Comparison of ENCODE assay signal across 1 cellular context in the genomic region with DNA sequence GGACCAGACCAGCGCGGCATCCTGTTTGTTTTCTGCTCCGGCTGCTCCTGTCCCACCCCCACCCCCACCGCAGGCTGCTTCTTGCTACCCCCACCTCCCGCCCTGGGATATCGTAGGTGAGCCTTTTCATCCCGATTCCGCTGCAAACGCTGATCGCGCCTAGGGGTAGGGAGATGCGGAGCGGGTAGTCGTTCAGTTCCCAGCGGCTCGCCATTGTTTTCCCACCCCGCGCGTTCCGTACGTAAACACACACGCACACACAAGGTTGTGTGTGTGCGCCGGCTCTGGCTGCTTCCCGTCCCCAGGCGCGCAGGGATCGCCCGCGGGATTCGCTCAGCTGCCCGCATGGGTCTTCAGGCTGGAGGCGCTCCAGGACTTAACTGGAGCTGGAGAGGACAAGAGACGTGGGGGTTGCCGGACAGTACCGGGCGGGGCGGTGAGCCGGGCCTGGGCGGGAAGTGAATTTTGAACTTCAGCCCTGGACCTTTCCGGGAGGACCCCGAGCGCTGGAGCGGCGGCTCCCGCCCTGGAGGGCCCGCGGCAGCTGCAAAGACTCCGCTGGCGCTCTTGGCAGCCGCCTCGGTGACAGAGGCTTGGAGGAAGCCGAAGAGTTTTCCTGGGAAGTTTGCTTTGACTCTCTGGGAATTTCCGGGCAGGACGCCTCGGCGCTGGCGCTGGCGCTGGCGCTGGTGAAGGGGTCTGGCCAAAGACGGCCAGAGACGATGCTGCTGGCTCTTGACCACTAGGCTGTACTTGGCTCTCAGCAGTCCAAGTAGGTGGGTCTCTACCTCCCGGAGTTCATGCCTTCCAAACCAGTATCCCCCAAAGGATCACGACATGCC.
TF ChIP-seq lines count a peak whose summit lies in the region.

No MANE protein-coding gene starts in this region.

TF ChIP-seq in HepG2, 621 proteins besides CTCF, POLR2A, EP300 and RAD21 (continued from another document and continues in another):
- peak; percentile 69 for TF ChIP-seq ZFY (CRISPR knock-in tag; IDR thresholded peaks at IDR 0.05)
- TF ChIP-seq ZNF12 (CRISPR knock-in tag; IDR thresholded peaks at IDR 0.05) = 0 out of 2 replicates have a peak, but pooled peaks have one; percentile 30
- TF ChIP-seq ZNF687 (CRISPR knock-in tag; IDR thresholded peaks at IDR 0.05) = peak; percentile 83
- TF ChIP-seq, protein P1, sequence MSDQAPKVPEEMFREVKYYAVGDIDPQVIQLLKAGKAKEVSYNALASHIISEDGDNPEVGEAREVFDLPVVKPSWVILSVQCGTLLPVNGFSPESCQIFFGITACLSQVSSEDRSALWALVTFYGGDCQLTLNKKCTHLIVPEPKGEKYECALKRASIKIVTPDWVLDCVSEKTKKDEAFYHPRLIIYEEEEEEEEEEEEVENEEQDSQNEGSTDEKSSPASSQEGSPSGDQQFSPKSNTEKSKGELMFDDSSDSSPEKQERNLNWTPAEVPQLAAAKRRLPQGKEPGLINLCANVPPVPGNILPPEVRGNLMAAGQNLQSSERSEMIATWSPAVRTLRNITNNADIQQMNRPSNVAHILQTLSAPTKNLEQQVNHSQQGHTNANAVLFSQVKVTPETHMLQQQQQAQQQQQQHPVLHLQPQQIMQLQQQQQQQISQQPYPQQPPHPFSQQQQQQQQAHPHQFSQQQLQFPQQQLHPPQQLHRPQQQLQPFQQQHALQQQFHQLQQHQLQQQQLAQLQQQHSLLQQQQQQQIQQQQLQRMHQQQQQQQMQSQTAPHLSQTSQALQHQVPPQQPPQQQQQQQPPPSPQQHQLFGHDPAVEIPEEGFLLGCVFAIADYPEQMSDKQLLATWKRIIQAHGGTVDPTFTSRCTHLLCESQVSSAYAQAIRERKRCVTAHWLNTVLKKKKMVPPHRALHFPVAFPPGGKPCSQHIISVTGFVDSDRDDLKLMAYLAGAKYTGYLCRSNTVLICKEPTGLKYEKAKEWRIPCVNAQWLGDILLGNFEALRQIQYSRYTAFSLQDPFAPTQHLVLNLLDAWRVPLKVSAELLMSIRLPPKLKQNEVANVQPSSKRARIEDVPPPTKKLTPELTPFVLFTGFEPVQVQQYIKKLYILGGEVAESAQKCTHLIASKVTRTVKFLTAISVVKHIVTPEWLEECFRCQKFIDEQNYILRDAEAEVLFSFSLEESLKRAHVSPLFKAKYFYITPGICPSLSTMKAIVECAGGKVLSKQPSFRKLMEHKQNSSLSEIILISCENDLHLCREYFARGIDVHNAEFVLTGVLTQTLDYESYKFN (CRISPR knock-in tag; conservative IDR thresholded peaks at IDR 0.05) = peak; percentile 74
- no peak for TF ChIP-seq FOXP1 (IDR thresholded peaks at IDR 0.05)
- peak; percentile 33 for TF ChIP-seq FOXP1 (CRISPR knock-in tag; IDR thresholded peaks at IDR 0.05)
- TF ChIP-seq, protein P2, sequence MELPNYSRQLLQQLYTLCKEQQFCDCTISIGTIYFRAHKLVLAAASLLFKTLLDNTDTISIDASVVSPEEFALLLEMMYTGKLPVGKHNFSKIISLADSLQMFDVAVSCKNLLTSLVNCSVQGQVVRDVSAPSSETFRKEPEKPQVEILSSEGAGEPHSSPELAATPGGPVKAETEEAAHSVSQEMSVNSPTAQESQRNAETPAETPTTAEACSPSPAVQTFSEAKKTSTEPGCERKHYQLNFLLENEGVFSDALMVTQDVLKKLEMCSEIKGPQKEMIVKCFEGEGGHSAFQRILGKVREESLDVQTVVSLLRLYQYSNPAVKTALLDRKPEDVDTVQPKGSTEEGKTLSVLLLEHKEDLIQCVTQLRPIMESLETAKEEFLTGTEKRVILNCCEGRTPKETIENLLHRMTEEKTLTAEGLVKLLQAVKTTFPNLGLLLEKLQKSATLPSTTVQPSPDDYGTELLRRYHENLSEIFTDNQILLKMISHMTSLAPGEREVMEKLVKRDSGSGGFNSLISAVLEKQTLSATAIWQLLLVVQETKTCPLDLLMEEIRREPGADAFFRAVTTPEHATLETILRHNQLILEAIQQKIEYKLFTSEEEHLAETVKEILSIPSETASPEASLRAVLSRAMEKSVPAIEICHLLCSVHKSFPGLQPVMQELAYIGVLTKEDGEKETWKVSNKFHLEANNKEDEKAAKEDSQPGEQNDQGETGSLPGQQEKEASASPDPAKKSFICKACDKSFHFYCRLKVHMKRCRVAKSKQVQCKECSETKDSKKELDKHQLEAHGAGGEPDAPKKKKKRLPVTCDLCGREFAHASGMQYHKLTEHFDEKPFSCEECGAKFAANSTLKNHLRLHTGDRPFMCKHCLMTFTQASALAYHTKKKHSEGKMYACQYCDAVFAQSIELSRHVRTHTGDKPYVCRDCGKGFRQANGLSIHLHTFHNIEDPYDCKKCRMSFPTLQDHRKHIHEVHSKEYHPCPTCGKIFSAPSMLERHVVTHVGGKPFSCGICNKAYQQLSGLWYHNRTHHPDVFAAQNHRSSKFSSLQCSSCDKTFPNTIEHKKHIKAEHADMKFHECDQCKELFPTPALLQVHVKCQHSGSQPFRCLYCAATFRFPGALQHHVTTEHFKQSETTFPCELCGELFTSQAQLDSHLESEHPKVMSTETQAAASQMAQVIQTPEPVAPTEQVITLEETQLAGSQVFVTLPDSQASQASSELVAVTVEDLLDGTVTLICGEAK (IDR thresholded peaks at IDR 0.05) = no peak
- TF ChIP-seq, protein P2 (CRISPR knock-in tag; IDR thresholded peaks at IDR 0.05) = peak; percentile 59
- no peak; the same call in 1 of the 2 replicates for TF ChIP-seq HOXA5 (CRISPR knock-in tag; IDR thresholded peaks at IDR 0.05)
- TF ChIP-seq, protein P3, sequence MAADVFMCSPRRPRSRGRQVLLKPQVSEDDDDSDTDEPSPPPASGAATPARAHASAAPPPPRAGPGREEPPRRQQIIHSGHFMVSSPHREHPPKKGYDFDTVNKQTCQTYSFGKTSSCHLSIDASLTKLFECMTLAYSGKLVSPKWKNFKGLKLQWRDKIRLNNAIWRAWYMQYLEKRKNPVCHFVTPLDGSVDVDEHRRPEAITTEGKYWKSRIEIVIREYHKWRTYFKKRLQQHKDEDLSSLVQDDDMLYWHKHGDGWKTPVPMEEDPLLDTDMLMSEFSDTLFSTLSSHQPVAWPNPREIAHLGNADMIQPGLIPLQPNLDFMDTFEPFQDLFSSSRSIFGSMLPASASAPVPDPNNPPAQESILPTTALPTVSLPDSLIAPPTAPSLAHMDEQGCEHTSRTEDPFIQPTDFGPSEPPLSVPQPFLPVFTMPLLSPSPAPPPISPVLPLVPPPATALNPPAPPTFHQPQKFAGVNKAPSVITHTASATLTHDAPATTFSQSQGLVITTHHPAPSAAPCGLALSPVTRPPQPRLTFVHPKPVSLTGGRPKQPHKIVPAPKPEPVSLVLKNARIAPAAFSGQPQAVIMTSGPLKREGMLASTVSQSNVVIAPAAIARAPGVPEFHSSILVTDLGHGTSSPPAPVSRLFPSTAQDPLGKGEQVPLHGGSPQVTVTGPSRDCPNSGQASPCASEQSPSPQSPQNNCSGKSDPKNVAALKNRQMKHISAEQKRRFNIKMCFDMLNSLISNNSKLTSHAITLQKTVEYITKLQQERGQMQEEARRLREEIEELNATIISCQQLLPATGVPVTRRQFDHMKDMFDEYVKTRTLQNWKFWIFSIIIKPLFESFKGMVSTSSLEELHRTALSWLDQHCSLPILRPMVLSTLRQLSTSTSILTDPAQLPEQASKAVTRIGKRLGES (CRISPR knock-in tag; IDR thresholded peaks at IDR 0.05; ENCODE audit: borderline replicate concordance) = peak; percentile 53; the same call in 1 of the 2 replicates
- peak; percentile 60; the same call in 1 of the 2 replicates for TF ChIP-seq ZNF556 (CRISPR knock-in tag; IDR thresholded peaks at IDR 0.05; ENCODE audit: borderline replicate concordance)
- peak; percentile 46; the same call in 1 of the 2 replicates for TF ChIP-seq SMAD3 (CRISPR knock-in tag; IDR thresholded peaks at IDR 0.05)
- TF ChIP-seq, protein P4, sequence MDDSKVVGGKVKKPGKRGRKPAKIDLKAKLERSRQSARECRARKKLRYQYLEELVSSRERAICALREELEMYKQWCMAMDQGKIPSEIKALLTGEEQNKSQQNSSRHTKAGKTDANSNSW (CRISPR knock-in tag; IDR thresholded peaks at IDR 0.05; ENCODE audit: borderline replicate concordance) = peak; percentile 23; the same call in 1 of the 2 replicates
- TF ChIP-seq, protein P5, sequence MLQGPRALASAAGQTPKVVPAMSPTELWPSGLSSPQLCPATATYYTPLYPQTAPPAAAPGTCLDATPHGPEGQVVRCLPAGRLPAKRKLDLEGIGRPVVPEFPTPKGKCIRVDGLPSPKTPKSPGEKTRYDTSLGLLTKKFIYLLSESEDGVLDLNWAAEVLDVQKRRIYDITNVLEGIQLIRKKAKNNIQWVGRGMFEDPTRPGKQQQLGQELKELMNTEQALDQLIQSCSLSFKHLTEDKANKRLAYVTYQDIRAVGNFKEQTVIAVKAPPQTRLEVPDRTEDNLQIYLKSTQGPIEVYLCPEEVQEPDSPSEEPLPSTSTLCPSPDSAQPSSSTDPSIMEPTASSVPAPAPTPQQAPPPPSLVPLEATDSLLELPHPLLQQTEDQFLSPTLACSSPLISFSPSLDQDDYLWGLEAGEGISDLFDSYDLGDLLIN (CRISPR knock-in tag; IDR thresholded peaks at IDR 0.05; ENCODE audit: borderline replicate concordance) = peak; percentile 76; the same call in 1 of the 2 replicates
- TF ChIP-seq JUN (CRISPR knock-in tag; IDR thresholded peaks at IDR 0.05) = 0 out of 2 replicates have a peak, but pooled peaks have one; percentile 25
- 0 out of 2 replicates have a peak, but pooled peaks have one; percentile 15 for TF ChIP-seq ZNF761 (CRISPR knock-in tag; conservative IDR thresholded peaks at IDR 0.05)
- TF ChIP-seq MED13 (CRISPR knock-in tag; IDR thresholded peaks at IDR 0.05) = no peak
- no peak for TF ChIP-seq REL (CRISPR knock-in tag; conservative IDR thresholded peaks at IDR 0.05)
- peak; percentile 66; the same call in 1 of the 2 replicates for TF ChIP-seq YEATS4 (CRISPR knock-in tag; IDR thresholded peaks at IDR 0.05; ENCODE audit: borderline replicate concordance)
- TF ChIP-seq CEBPB (IDR thresholded peaks at IDR 0.05; ENCODE audit: borderline replicate concordance, low read depth, low read length) = no peak
- TF ChIP-seq ZSCAN20 (CRISPR knock-in tag; IDR thresholded peaks at IDR 0.05; ENCODE audit: borderline replicate concordance) = peak; percentile 85; the same call in 1 of the 2 replicates
